Comparison of ENCODE assay signal across 8 cellular contexts in the genomic region with DNA sequence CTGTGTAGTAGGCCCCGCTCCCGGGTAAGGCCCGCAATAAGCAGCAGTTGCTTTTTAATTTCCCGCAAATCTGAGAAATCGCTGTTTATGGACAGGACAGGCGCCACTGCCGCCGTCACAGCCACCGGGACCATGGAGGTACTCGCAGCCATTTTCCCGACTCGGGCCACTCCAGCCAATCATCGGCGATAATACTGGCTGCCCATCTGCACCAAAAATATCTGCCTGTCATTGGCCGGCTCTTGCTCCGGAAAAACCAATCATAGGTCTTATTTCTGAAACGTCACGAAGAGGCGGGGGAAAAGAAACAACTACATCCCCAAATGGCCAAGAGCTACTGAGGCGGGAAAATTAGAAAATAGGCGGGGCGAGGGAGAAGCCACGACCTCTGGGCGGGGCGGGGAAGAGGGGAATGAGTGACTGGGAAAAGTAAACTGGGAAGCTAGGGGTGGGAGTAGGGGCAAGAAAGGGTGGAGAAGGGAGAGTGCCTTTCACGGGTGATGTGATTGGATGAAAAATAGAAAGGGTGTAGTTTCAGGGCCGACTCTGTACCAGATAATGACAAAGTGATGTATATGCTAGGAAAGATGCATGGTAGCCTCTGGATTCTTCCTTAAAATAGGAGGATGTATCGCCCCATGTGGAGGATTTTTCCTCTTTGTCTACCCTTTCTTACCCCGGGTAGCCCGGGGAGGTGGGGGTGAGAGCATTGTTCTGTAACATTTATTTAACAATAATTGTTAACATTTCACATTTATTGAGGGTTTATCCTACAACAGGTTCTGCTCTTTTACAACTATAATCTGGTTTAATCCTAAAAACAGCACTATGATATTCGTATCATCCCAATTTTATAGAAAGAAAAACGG. TPM values are rescaled to one million over a fixed set of nuclear protein-coding genes. Genes with fewer than 3 reads are reported as not detected.
DNase-seq lines count a peak whose midpoint lies in the region; ATAC-seq, FAIRE-seq and TF ChIP-seq lines count a peak whose summit lies in the region.

CDC23 (minus strand) TSS at position 163 of the 869 bp plus-strand sequence; CDS start at position 152, 11 bp downstream.

- POLR2A ChIA-PET in H1 (lab: Charles Lee; ENCODE audit: partially characterized antibody) = interaction anchor here (0.6 to 3.6 kb wide), 31 partner anchors 9 to 251 kb away, joined by 3 to 30 read pairs (median 4); partner anchors contain the start of genes BRD8, CDC25C, EGR1 and FAM53C

- H4K5ac ChIP-seq in H1 (ENCODE audit: insufficient read length, low read depth, low read length) = peak within 1 kb of the TSS; percentile 90

- H3K9me3 Mint-ChIP-seq in memory B cell = peaks cover 1% of the 10 kb centered on the region

- H2BK5ac ChIP-seq in H1 (ENCODE audit: low read depth, low read length) = peak within 1 kb of the TSS; percentile 93

- CTCF ChIA-PET in H1 (lab: Charles Lee; ENCODE audit: partially characterized antibody) = interaction anchor here (0.5 to 2.3 kb wide), 10 partner anchors 9 to 140 kb away, joined by 3 to 13 read pairs (median 4); partner anchors contain the start of gene KDM3B

- peak within 1 kb of the TSS; percentile 11 for H4K91ac ChIP-seq in H1 (replicated peaks; ENCODE audit: insufficient read length, low read length)

- peaks cover 3 to 42% of the 10 kb centered on the region in 2 experiments for H3K79me2 ChIP-seq in H1 (ENCODE audit: control insufficient read depth in 1 of 2, insufficient read depth in 2 of 2, low read length in 2 of 2)

- H3K23me2 ChIP-seq in H1 (ENCODE audit: low read depth, low read length) = peaks cover 4% of the 10 kb centered on the region; the same call in 1 of the 2 replicates

- no peaks in the 10 kb centered on the region for H3K27me3 Mint-ChIP-seq in memory B cell

- no peak within 1 kb of the TSS for H2BK15ac ChIP-seq in H1 (ENCODE audit: low read length)

- peak; percentile 69 to 89 for TF ChIP-seq POLR2A in H1 (IDR thresholded peaks at IDR 0.05; ENCODE audit: control extremely low read depth in 1 of 2, low read depth in 2 of 2, low read length in 2 of 2)

- H3K27ac ChIP-seq in H1 (ENCODE audit: low read depth, low read length) = peak within 1 kb of the TSS; percentile 87

- H3K9ac ChIP-seq in H1 (replicated peaks in 1 of 4; ENCODE audit: extremely low read depth in 1 of 4, low read depth in 3 of 4, low read length in 3 of 4) = peak within 1 kb of the TSS; percentile 95 to 99 (median 97)

- H4K8ac ChIP-seq in H1 (ENCODE audit: extremely low read depth, insufficient read depth, low read length) = peak within 1 kb of the TSS; percentile 98

- H3K27me3 ChIP-seq in H1 (replicated peaks in 1 of 4; ENCODE audit: control insufficient read depth in 3 of 4, extremely low read depth in 1 of 4, insufficient read depth in 3 of 4, low read length in 3 of 4) = no peaks in the 10 kb centered on the region

- no peak within 1 kb of the TSS for H3K14ac ChIP-seq in H1 (ENCODE audit: insufficient read length)

- peaks cover 4% of the 10 kb centered on the region for H3K36me3 Mint-ChIP-seq in memory B cell

- no peak for TF ChIP-seq CTCF in H1 (IDR thresholded peaks at IDR 0.05; ENCODE audit: control extremely low read depth in 1 of 3, insufficient read depth in 1 of 3, low read depth in 1 of 3, low read length in 3 of 3)

- peak within 1 kb of the TSS; percentile 99 for H3K27ac Mint-ChIP-seq in memory B cell

- H3K18ac ChIP-seq in H1 (ENCODE audit: extremely low read depth, low read length) = peak within 1 kb of the TSS; percentile 6

- no peaks in the 10 kb centered on the region for H3K9me3 ChIP-seq in H1 (ENCODE audit: insufficient read depth in 2 of 2, low read depth in 1 of 2, low read length in 1 of 2)

- H3K4me3 Mint-ChIP-seq in memory B cell = peak within 1 kb of the TSS; percentile 98

- FAIRE-seq in HTR-8/SVneo (lab: Jason Lieb, UNC) = peak; percentile 93
- FAIRE-seq in H1 (lab: Jason Lieb, UNC) = peak; percentile 98

- DNase-seq in COLO829 (ENCODE audit: low spot score) (peak; percentile 97), HTR-8/SVneo (ENCODE audit: insufficient read length, low spot score) (peak; percentile 99), NOMO-1 treated with dmso at 0.1 percent for 144 hours (lab: John Stamatoyannopoulos, UW; ENCODE audit: unreplicated experiment) (peak; percentile 95), H1 (ENCODE audit: low read depth in 1 of 2, low spot score in 2 of 2) (peak; percentile 90 to 94), memory B cell (ENCODE audit: low spot score in 2 of 2) (peak; percentile 79 to 87)
- DNase-seq in activated CD8-positive, alpha-beta memory T cell treated with anti-CD3 and anti-CD28 coated beads for 48 hours (ENCODE audit: low read depth in 2 of 3, low spot score in 2 of 3) = peak; percentile 54 to 71 (median 68)
- DNase-seq in stimulated activated CD8-positive, alpha-beta memory T cell treated with anti-CD3 and anti-CD28 coated beads, Interleukin-12 subunit alpha, Interleukin-12 subunit beta, amount 100 ng/mL, for 24 hours (ENCODE audit: extremely low read depth) = peak; percentile 71

- H3K79me1 ChIP-seq in H1 (ENCODE audit: low read depth, low read length) = peaks cover 4% of the 10 kb centered on the region; the same call in 1 of the 2 replicates

- TF ChIP-seq EP300 in H1 (IDR thresholded peaks at IDR 0.05; ENCODE audit: borderline replicate concordance in 1 of 2, low read depth in 2 of 2, low read length in 2 of 2) = no peak

- peaks cover 13% of the 10 kb centered on the region for H3K4me1 Mint-ChIP-seq in memory B cell

- peaks cover 0 to 4% (median 0%) of the 10 kb centered on the region in 4 experiments; a peak in 1 of 7 replicates for H3K4me1 ChIP-seq in H1 (replicated peaks in 1 of 4; ENCODE audit: control insufficient read depth in 3 of 4, insufficient read depth in 4 of 4, low read length in 3 of 4)

- peak within 1 kb of the TSS; percentile 78 for H3K4ac ChIP-seq in H1 (replicated peaks; ENCODE audit: insufficient read length, low read depth, low read length)

- TF ChIP-seq RAD21 in H1 (IDR thresholded peaks at IDR 0.05 in 1 of 2, conservative IDR thresholded peaks at IDR 0.05 in 1 of 2; ENCODE audit: low read depth in 2 of 2, low read length in 2 of 2) = no peak

- no peak within 1 kb of the TSS for H2AK5ac ChIP-seq in H1 (ENCODE audit: low read depth, low read length)

- peak within 1 kb of the TSS; percentile 78 for H2BK120ac ChIP-seq in H1 (replicated peaks; ENCODE audit: low read depth, low read length)

- peak within 1 kb of the TSS; percentile 27; the same call in 1 of the 2 replicates for H2BK12ac ChIP-seq in H1 (ENCODE audit: low read depth, low read length)

- ATAC-seq in GM21367 (IDR thresholded peaks at IDR 0.05; ENCODE audit: unreplicated experiment) (peak; percentile 85), memory B cell (ENCODE audit: low read depth) (peak; percentile 97)

- H3K4me2 ChIP-seq in H1 (ENCODE audit: insufficient read depth in 1 of 2, low read depth in 2 of 2, low read length in 2 of 2) = peak within 1 kb of the TSS; percentile 57 to 72

- WGBS in H1 (ENCODE audit: extremely low coverage in 1 of 2, insufficient coverage in 1 of 2, insufficient read length in 1 of 2, insufficient replicate concordance in 2 of 2, low coverage in 1 of 2, low lambda C conversion rate in 2 of 2, missing lambda C conversion rate in 1 of 2), 2 experiments = 3% methylated on average over 32 of the region's 32 CpGs; no CpG with 5 or more reads in 1 of the 2 experiments

- H3K36me3 ChIP-seq in H1 (ENCODE audit: control insufficient read depth in 2 of 4, insufficient read depth in 4 of 4, low read length in 3 of 4) = peaks cover 0 to 3% (median 0%) of the 10 kb centered on the region in 4 experiments; a peak in 1 of 8 replicates

- no peak within 1 kb of the TSS for H3K23ac ChIP-seq in H1 (ENCODE audit: insufficient read length)

- peak within 1 kb of the TSS; percentile 73 for H3K56ac ChIP-seq in H1 (replicated peaks; ENCODE audit: insufficient read length, low read depth, low read length)

- H4K20me1 ChIP-seq in H1 (replicated peaks in 1 of 2; ENCODE audit: control insufficient read depth in 1 of 2, insufficient read depth in 2 of 2, low read length in 2 of 2) = no peaks in the 10 kb centered on the region

- H3K4me3 ChIP-seq in H1 (ENCODE audit: extremely low read depth in 1 of 4, insufficient read depth in 2 of 4, low read depth in 3 of 4, low read length in 4 of 4) = peak within 1 kb of the TSS; percentile 86 to 100 (median 92)

- H2BK20ac ChIP-seq in H1 (ENCODE audit: low read length) = no peak within 1 kb of the TSS

- peak within 1 kb of the TSS; percentile 80; the same call in 1 of the 2 replicates for H2AFZ ChIP-seq in H1 (ENCODE audit: low read length)

TF ChIP-seq in H1, 55 proteins besides CTCF, POLR2A, EP300 and RAD21 (continues in another document):
- no peak for TF ChIP-seq BACH1 (IDR thresholded peaks at IDR 0.05; ENCODE audit: low read length)
- TF ChIP-seq ATF2 (IDR thresholded peaks at IDR 0.05; ENCODE audit: low read length) = peak; percentile 47; the same call in 1 of the 2 replicates
- TF ChIP-seq MAFK (IDR thresholded peaks at IDR 0.05; ENCODE audit: low read depth, low read length) = no peak
- no peak for TF ChIP-seq TEAD4 (IDR thresholded peaks at IDR 0.05; ENCODE audit: low read depth, low read length)
- TF ChIP-seq SP1 (IDR thresholded peaks at IDR 0.05; ENCODE audit: low read depth, low read length) = peak; percentile 94
- TF ChIP-seq PHF8 (conservative IDR thresholded peaks at IDR 0.05; ENCODE audit: low read depth, low read length) = peak; percentile 96
- no peak for TF ChIP-seq CEBPB (IDR thresholded peaks at IDR 0.05; ENCODE audit: low read depth, low read length)
- peak; percentile 92 for TF ChIP-seq TAF1 (IDR thresholded peaks at IDR 0.05; ENCODE audit: low read depth, low read length)

RNA-seq across cellular contexts. Expression of gene CDC23, which starts in this region (rescaled TPM):
- total RNA-seq in H1 (2021; fragmentation: NEBNext Ultra II Directional; extraction: Animal tissue kit (Norgen Biotek cat#: 25700)) = 43.6 and 45.7 TPM in 2 replicates
- polyA plus RNA-seq in H1 (2011; rRNA removed) = 20.9 and 32.6 TPM in 2 replicates
- 34.0 TPM for polyA plus RNA-seq in H1 (2011; cell fraction: cytosol; rRNA removed)
- 30.4 TPM for polyA plus RNA-seq in H1 (2011; cell fraction: nucleus; rRNA removed)
- 23.2 to 33.8 TPM (median 26.3 TPM) in 4 replicates for polyA plus RNA-seq in H1 (2012, experiment 1 of 2)
- 6.4 TPM for polyA plus RNA-seq in H1 (2012, experiment 2 of 2)
- polyA plus RNA-seq in H1 (2013, experiment 1 of 2) = 28.1 TPM
- polyA plus RNA-seq in H1 (2013, experiment 2 of 2) = 26.8 TPM
- 37.6 and 45.6 TPM in 2 replicates for polyA minus RNA-seq in H1 (2011; rRNA and poly(A)+ RNA removed)
- polyA minus RNA-seq in H1 (2011; cell fraction: cytosol; rRNA and poly(A)+ RNA removed) = 16.2 TPM
- polyA minus RNA-seq in H1 (2011; cell fraction: nucleus; rRNA and poly(A)+ RNA removed) = 43.9 TPM

Comparison
In these comparisons a context has a peak if more than half of its experiments do, and no peak if none do; other contexts are left out.
1. Peak in every context shown above with its lines: DNase-seq, ATAC-seq, H3K4me3 ChIP-seq and H3K27ac ChIP-seq.